In the genomic region with DNA sequence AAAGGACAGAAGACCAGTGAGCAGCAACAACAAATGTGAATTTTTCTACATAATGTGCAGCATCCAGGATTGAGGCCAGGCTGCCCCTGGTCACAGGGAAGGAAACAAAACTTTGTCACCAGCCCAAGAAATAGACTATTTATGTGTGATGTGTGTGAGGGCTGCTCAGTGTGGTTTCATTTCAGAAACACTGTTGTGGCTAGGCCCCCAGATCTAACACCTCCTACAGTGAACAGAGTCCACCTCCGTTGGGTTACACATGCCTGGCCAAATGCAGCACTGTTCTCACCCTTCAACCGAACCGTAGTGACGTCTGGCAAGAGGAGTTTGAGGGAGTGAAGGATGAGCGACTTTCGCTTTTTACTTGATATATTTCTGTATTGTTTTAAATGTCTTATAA, we compare ENCODE assay signal across 12 cellular contexts.
A peak's percentile ranks its signal among the peaks of the same experiment; 100 is the strongest.
DNase-seq lines count a peak whose midpoint lies in the region; ATAC-seq and FAIRE-seq lines count a peak whose summit lies in the region.
"Had no signal": no experiment of that assay in that cellular context is flagged by ENCODE, and none has a peak within 500 bp of the region (broad histone marks: within the 10 kb centered on the region; RNA-seq: fewer than 3 reads in every experiment).

No MANE protein-coding gene starts in this region.

- DNase-seq in GM18507 (ENCODE audit: extremely low spot score, insufficient read length, low read depth) = peak; percentile 54
- DNase-seq in lung microvascular endothelial cell (ENCODE audit: low read depth in 2 of 2) = peak; percentile 6 to 61
- no peak for DNase-seq in UCSD-AML1 (lab: John Stamatoyannopoulos, UW; ENCODE audit: unreplicated experiment)
- no peak for DNase-seq in kidney tubule cell (ENCODE audit: low spot score)
- no peak for DNase-seq in 8988T
- DNase-seq in medulla oblongata (ENCODE audit: extremely low spot score) = no peak
- DNase-seq: DMS153, GOT3, left lung had no signal

- peak; percentile 92 for ATAC-seq in GM21381 (IDR thresholded peaks at IDR 0.05; ENCODE audit: unreplicated experiment)
- ATAC-seq in HG03342 (IDR thresholded peaks at IDR 0.05; ENCODE audit: unreplicated experiment) = peak; percentile 69
- ATAC-seq: left lung, sciatic nerve had no signal

- FAIRE-seq in GM18507 (lab: Jason Lieb, UNC) = peak; percentile 90

Comparison
In these comparisons a context has a peak if more than half of its experiments do, and no peak if none do; other contexts are left out.
1. DNase-seq: peak in GM18507 (single experiment) and lung microvascular endothelial cell (2 of 2); none in UCSD-AML1 (single experiment), kidney tubule cell (single experiment), 8988T (single experiment) and medulla oblongata (single experiment).